In the genomic region with DNA sequence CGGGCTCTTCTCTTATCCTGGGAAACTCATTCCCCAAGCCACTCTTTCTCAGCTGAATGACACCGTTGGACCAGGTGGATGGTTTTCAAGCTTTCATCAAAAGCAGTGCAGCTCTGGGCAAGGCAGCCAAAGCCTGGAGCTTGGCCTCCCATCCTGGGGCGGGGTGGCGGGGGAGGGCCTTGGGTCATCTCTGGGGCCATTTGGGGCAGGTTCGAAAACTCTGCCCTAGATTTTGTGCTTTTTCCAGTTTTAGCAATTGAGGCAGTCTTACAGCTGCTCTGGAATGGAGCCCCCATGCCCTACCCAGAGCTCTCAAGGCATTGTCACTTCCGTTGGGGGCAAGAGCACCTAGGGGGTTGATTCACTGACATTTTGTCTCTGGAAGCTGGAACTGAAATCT, we compare ENCODE assay signal across 12 cellular contexts. TPM values are rescaled to one million over a fixed set of nuclear protein-coding genes. Genes with fewer than 3 reads are reported as not detected.
A peak's percentile ranks its signal among the peaks of the same experiment; 100 is the strongest.
DNase-seq lines count a peak whose midpoint lies in the region; TF ChIP-seq lines count a peak whose summit lies in the region.
"Had no signal": no experiment of that assay in that cellular context is flagged by ENCODE, and none has a peak within 500 bp of the region (broad histone marks: within the 10 kb centered on the region; RNA-seq: fewer than 3 reads in every experiment).

No MANE protein-coding gene starts in this region.

- H3K4me2 ChIP-seq in osteoblast (ENCODE audit: insufficient read depth, low read length) (peak overlapping the region; percentile 62), mesendoderm (ENCODE audit: low read length) (no peak overlapping the region)

- no peaks in the 10 kb centered on the region for H3K36me3 ChIP-seq in ACC112 (ENCODE audit: insufficient read depth, low read length)
- H3K36me3 ChIP-seq in osteoblast (ENCODE audit: insufficient read depth, low read length), result peaks cover 14% of the 10 kb centered on the region
- no peaks in the 10 kb centered on the region for H3K36me3 ChIP-seq in mesendoderm (ENCODE audit: control insufficient read depth, insufficient read depth, low read length)
- H3K36me3 ChIP-seq: pancreas had no signal

- no peak overlapping the region for H4K8ac ChIP-seq in mesendoderm (ENCODE audit: low read depth, low read length)

- H2BK15ac ChIP-seq in mesendoderm (replicated peaks; ENCODE audit: low read depth), result no peak overlapping the region

- H3K9me3 Mint-ChIP-seq in HFFc6, result no peaks in the 10 kb centered on the region

- H3K18ac ChIP-seq in mesendoderm (ENCODE audit: low read length), result no peak overlapping the region

- H3K79me2 ChIP-seq in ACC112 (ENCODE audit: control insufficient read depth, insufficient read depth, low read length, unreplicated experiment) (peaks cover 98% of the 10 kb centered on the region), osteoblast (ENCODE audit: insufficient read depth, low read length) (peaks cover 97% of the 10 kb centered on the region), mesendoderm (ENCODE audit: control insufficient read depth, insufficient read depth, low read length) (peaks cover 85% of the 10 kb centered on the region)

- no peak overlapping the region for H3K4me3 ChIP-seq in ACC112 (ENCODE audit: low read depth, low read length)
- peak overlapping the region; percentile 19 for H3K4me3 ChIP-seq in osteoblast (ENCODE audit: insufficient read depth, low read length)
- no peak overlapping the region for H3K4me3 ChIP-seq in mesendoderm (ENCODE audit: low read length)
- H3K4me3 ChIP-seq: pancreas had no signal

- H3K27ac Mint-ChIP-seq in HFFc6, result peak overlapping the region; percentile 31; the same call in 1 of the 2 replicates

- no peak overlapping the region for H2BK120ac ChIP-seq in mesendoderm (ENCODE audit: low read depth, low read length)

- no peak overlapping the region for H2BK5ac ChIP-seq in mesendoderm (ENCODE audit: low read length)

- peaks cover 79% of the 10 kb centered on the region for H4K20me1 ChIP-seq in osteoblast (ENCODE audit: insufficient read depth, low read length)

- H3K27me3 Mint-ChIP-seq in HFFc6 (ENCODE audit: insufficient read depth), result no peaks in the 10 kb centered on the region

- H3K4me1 ChIP-seq in ACC112 (ENCODE audit: control insufficient read depth, insufficient read depth, low read length, unreplicated experiment), result peaks cover 31% of the 10 kb centered on the region
- H3K4me1 ChIP-seq in osteoblast (ENCODE audit: insufficient read depth, low read length), result peaks cover 54% of the 10 kb centered on the region
- peaks cover 2% of the 10 kb centered on the region for H3K4me1 ChIP-seq in mesendoderm (ENCODE audit: control insufficient read depth, low read depth, low read length)

- H3K23ac ChIP-seq in mesendoderm (ENCODE audit: low read length), result no peak overlapping the region

- H3K27ac ChIP-seq in ACC112 (ENCODE audit: low read depth, low read length) (peak overlapping the region; percentile 17; the same call in 1 of the 2 replicates), epithelial cell of prostate (peak overlapping the region; percentile 31), osteoblast (ENCODE audit: low read depth, low read length) (peak overlapping the region; percentile 78), mesendoderm (ENCODE audit: low read depth, low read length) (no peak overlapping the region)

- no peak overlapping the region for H3K4me3 Mint-ChIP-seq in HFFc6

- peaks cover 58% of the 10 kb centered on the region for H3K79me1 ChIP-seq in mesendoderm (ENCODE audit: low read length)

- H2AFZ ChIP-seq in ACC112 (ENCODE audit: low read length, unreplicated experiment), result no peak overlapping the region
- H2AFZ ChIP-seq in osteoblast (ENCODE audit: low read length), result no peak overlapping the region

- no peak overlapping the region for H3K9ac ChIP-seq in mesendoderm (ENCODE audit: low read length)

- no peak overlapping the region for H2AK5ac ChIP-seq in mesendoderm (ENCODE audit: low read length)

- DNase-seq in HFFc6, result no peak
- DNase-seq in epithelial cell of prostate (ENCODE audit: low read depth, low spot score), result no peak
- no peak for DNase-seq in osteoblast (ENCODE audit: insufficient read length, low spot score, missing footprints)
- DNase-seq in NCI-H526 treated with DMSO at 0.1 percent for 48 hours (lab: John Stamatoyannopoulos, UW), result no peak
- no peak for DNase-seq in COLO668 (lab: John Stamatoyannopoulos, UW; ENCODE audit: unreplicated experiment)
- no peak for DNase-seq in stimulated activated naive CD4-positive, alpha-beta T cell treated with Interleukin-2 at 50 U/mL for 16 hours (lab: John Stamatoyannopoulos, UW)
- DNase-seq in mesendoderm, result no peak
- DNase-seq: dermis blood vessel endothelial cell, MM.1S, NCI-H2227 treated with DMSO at 0.1 percent for 48 hours had no signal

- no peak overlapping the region for H4K5ac ChIP-seq in mesendoderm (ENCODE audit: low read length)

- TF ChIP-seq CTCF in HFFc6 (IDR thresholded peaks at IDR 0.05), result no peak
- no peak for TF ChIP-seq CTCF in osteoblast (IDR thresholded peaks at IDR 0.05; ENCODE audit: extremely low read depth, low read depth, low read length)

- peaks cover 12% of the 10 kb centered on the region for H3K36me3 Mint-ChIP-seq in HFFc6 (ENCODE audit: low read depth)

- H3K4ac ChIP-seq in mesendoderm (ENCODE audit: low read depth, low read length), result no peak overlapping the region

- WGBS in mesendoderm (ENCODE audit: extremely low coverage, insufficient coverage, low lambda C conversion rate), result no CpG with 5 or more reads among the region's 6 CpGs

- no peaks in the 10 kb centered on the region for H3K27me3 ChIP-seq in ACC112 (ENCODE audit: insufficient read depth, low read length)
- H3K27me3 ChIP-seq in osteoblast (ENCODE audit: insufficient read depth, low read length), result no peaks in the 10 kb centered on the region
- H3K27me3 ChIP-seq in mesendoderm (ENCODE audit: insufficient read depth, low read length, poor library complexity), result no peaks in the 10 kb centered on the region
- H3K27me3 ChIP-seq: pancreas had no signal

- H3K4me1 Mint-ChIP-seq in HFFc6 (ENCODE audit: low read depth), result peaks cover 85% of the 10 kb centered on the region

- no peak overlapping the region for H3K56ac ChIP-seq in mesendoderm (ENCODE audit: low read length)

- no peaks in the 10 kb centered on the region for H3K9me3 ChIP-seq in osteoblast (ENCODE audit: low read depth, low read length)
- H3K9me3 ChIP-seq: pancreas had no signal

RNA-seq across cellular contexts. Expression of gene MPRIP, which starts 9.1 kb away (rescaled TPM):
- total RNA-seq in HFFc6 (2021; fragmentation: NEBNext Ultra II Directional; extraction: Animal tissue kit (Norgen Biotek cat#: 25700)), result 100 to 1,000 TPM; 350 to 409 (median 372) TPM
- total RNA-seq in osteoblast, result 120 and 149 TPM in 2 replicates
- 95.9 TPM for polyA plus RNA-seq in mesendoderm (2013, experiment 1 of 2)
- polyA plus RNA-seq in mesendoderm (2013, experiment 2 of 2), result 94.7 TPM
